ENCODE assay signal across 12 cellular contexts in the genomic region with DNA sequence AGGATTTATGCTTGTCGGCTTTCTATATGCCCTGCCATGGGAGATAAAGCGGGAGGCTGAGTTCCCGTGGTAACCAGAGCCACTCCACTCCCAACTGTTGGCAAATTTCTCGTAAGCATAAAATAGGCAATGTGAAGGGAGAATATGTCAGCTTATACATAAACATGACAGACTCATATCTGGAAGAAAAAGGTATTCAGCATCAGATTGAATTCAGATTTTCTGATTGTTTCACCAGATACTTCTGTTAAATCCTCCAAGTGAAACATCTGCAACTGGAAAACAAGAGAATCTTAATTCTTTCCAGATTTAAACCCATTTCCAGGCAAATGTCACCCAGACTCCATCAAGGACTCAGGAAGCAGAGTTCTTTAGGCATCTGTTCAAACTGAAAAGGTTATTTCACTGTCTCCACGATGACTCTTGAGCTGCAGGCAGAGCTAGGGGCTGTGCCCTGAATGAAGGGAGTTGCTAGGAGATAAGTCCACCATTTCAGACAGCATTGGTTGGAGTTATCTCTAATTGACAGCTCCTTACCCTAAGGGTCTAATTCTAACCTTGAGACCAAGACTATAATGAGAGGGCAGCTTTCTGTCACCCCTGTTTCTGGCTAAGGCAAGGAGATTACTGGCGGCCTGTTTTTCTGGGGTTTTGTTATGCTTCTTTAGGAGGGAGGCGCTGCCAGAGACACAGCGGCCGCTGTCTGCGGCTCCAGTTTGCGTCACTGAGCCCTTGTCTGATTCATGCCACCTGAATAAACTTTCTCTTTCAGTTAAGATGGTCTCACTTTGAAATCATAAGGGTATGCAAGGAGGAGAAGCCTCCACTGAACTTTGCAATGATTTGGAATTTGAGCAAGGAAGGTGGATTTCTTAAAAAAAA.
DNase-seq lines count a peak whose midpoint lies in the region; ATAC-seq, FAIRE-seq and TF ChIP-seq lines count a peak whose summit lies in the region.
"Had no signal": no experiment of that assay in that cellular context is flagged by ENCODE, and none has a peak within 500 bp of the region (broad histone marks: within the 10 kb centered on the region; RNA-seq: fewer than 3 reads in every experiment).

No MANE protein-coding gene starts in this region.

- peak overlapping the region; percentile 60 for H2AFZ ChIP-seq in hepatocyte

- ATAC-seq in HG02885 (IDR thresholded peaks at IDR 0.05; ENCODE audit: poor library complexity, unreplicated experiment) (no peak), GM21723 (IDR thresholded peaks at IDR 0.05; ENCODE audit: unreplicated experiment) (no peak)
- ATAC-seq: gastrocnemius medialis had no signal

- H3K9me2 ChIP-seq in hepatocyte (replicated peaks; ENCODE audit: insufficient read depth), result no peaks in the 10 kb centered on the region

- peak; percentile 49 to 92 (median 82) for DNase-seq in NCI-H1417 (lab: John Stamatoyannopoulos, UW)
- DNase-seq in NCI-H1417 treated with DMSO at 0.1 percent for 48 hours (lab: John Stamatoyannopoulos, UW), result no peak
- peak; percentile 85 for DNase-seq in NCI-H345 treated with DMSO at 0.1 percent for 48 hours (lab: John Stamatoyannopoulos, UW; ENCODE audit: unreplicated experiment)
- peak; percentile 22 for DNase-seq in hepatocyte (ENCODE audit: low spot score)
- DNase-seq in small intestine, result peak; percentile 45
- DNase-seq in activated CD4-positive, CD25-positive, alpha-beta regulatory T cell (lab: John Stamatoyannopoulos, UW), result no peak
- DNase-seq: gastrocnemius medialis had no signal

- H3K4me1 ChIP-seq in hepatocyte (ENCODE audit: insufficient read depth) (peaks cover 8% of the 10 kb centered on the region), small intestine (ENCODE audit: control insufficient read depth in 2 of 2, insufficient read depth in 1 of 2, low read depth in 1 of 2, low read length in 1 of 2) (no peaks in the 10 kb centered on the region)
- H3K4me1 ChIP-seq: gastrocnemius medialis had no signal

- H4K20me1 ChIP-seq in hepatocyte (ENCODE audit: insufficient read depth, poor library complexity, severe bottlenecking), result no peaks in the 10 kb centered on the region

- WGBS in hepatocyte (ENCODE audit: low lambda C conversion rate, missing lambda C conversion rate), result 35% methylated on average over 11 of the region's 11 CpGs
- WGBS in small intestine, 3 donors, result 40 to 50% (median 47%) methylated on average over 11 of the region's 11 CpGs

- FAIRE-seq in small intestine (lab: Jason Lieb, UNC), result no peak
- FAIRE-seq: A204.1, TTC549 had no signal

- no peaks in the 10 kb centered on the region for H3K36me3 ChIP-seq in hepatocyte (replicated peaks; ENCODE audit: insufficient read depth, low read depth)
- no peaks in the 10 kb centered on the region for H3K36me3 ChIP-seq in small intestine (ENCODE audit: control insufficient read depth in 2 of 2, insufficient read depth in 2 of 2, low read length in 2 of 2)
- H3K36me3 ChIP-seq: gastrocnemius medialis, tibial nerve had no signal

- TF ChIP-seq CTCF in hepatocyte (IDR thresholded peaks at IDR 0.05; ENCODE audit: poor library complexity), result no peak

- H3K27me3 ChIP-seq in hepatocyte (no peaks in the 10 kb centered on the region), small intestine (ENCODE audit: control insufficient read depth in 2 of 2, insufficient read depth in 2 of 2, low read length in 2 of 2) (no peaks in the 10 kb centered on the region)
- H3K27me3 ChIP-seq: gastrocnemius medialis, tibial nerve had no signal

- H3K4me3 ChIP-seq in hepatocyte (no peak overlapping the region), small intestine (ENCODE audit: low read depth in 1 of 2, low read length in 2 of 2) (no peak overlapping the region)
- H3K4me3 ChIP-seq: gastrocnemius medialis, tibial nerve had no signal

- H3K9me3 ChIP-seq in hepatocyte (ENCODE audit: low read depth) (no peaks in the 10 kb centered on the region), small intestine (ENCODE audit: control insufficient read depth, low read depth) (no peaks in the 10 kb centered on the region)
- H3K9me3 ChIP-seq: gastrocnemius medialis, tibial nerve had no signal

- no peaks in the 10 kb centered on the region for H3K79me2 ChIP-seq in hepatocyte

- peak overlapping the region; percentile 73 for H3K27ac ChIP-seq in hepatocyte
- no peak overlapping the region for H3K27ac ChIP-seq in small intestine (ENCODE audit: low read depth in 1 of 2, low read length in 1 of 2)
- H3K27ac ChIP-seq: gastrocnemius medialis had no signal

- H3K4me2 ChIP-seq in hepatocyte, result peak overlapping the region; percentile 56

Comparison
In these comparisons a context has a peak if more than half of its experiments do, and no peak if none do; other contexts are left out.
1. DNase-seq: peak in NCI-H1417 (3 of 3), NCI-H345 treated with DMSO at 0.1 percent for 48 hours (single experiment), hepatocyte (single experiment) and small intestine (single experiment); none in NCI-H1417 treated with DMSO at 0.1 percent for 48 hours (single experiment) and activated CD4-positive, CD25-positive, alpha-beta regulatory T cell (0 of 4).